Comparison of ENCODE assay signal across 8 cellular contexts in genomic region chr3:98343647-98344507, GRCh38. TPM values are rescaled to one million over a fixed set of nuclear protein-coding genes. Genes with fewer than 3 reads are reported as not detected.
DNase-seq lines count a peak whose midpoint lies in the region; TF ChIP-seq lines count a peak whose summit lies in the region.

No MANE protein-coding gene starts in this region.

- no peaks in the 10 kb centered on the region for H3K4me1 Mint-ChIP-seq in HFFc6 (ENCODE audit: low read depth)
- H3K4me1 Mint-ChIP-seq in activated T-helper 2 cell treated with anti-CD3 and anti-CD28 coated beads, Interferon-gamma antibody, Interleukin-2, Interleukin-4, amounts not matched to agents 10 μg/mL and 5 μg/mL and 100 μg/mL, durations not matched to agents 14 hours and 24 hours and 36 hours (ENCODE audit: low read depth), result peaks cover 6% of the 10 kb centered on the region

- DNase-seq in AG09309 (ENCODE audit: low read depth) (no peak), EL (peak; percentile 50), HFFc6 (peak; percentile 28), NCI-H2081 (lab: John Stamatoyannopoulos, UW) (peak; percentile 46 to 51), kidney glomerular epithelial cell (lab: John Stamatoyannopoulos, UW) (peak; percentile 15), spleen (no peak), ovary (no peak)
- DNase-seq in activated T-helper 2 cell treated with anti-CD3 and anti-CD28 coated beads, Interferon-gamma antibody, Interleukin-2, Interleukin-4, amounts not matched to agents 10 μg/mL and 5 μg/mL and 100 μg/mL, durations not matched to agents 14 hours and 24 hours and 36 hours (ENCODE audit: low spot score), result peak; percentile 20

- H3K36me3 ChIP-seq in spleen (no peaks in the 10 kb centered on the region), ovary (no peaks in the 10 kb centered on the region)

- H3K27ac ChIP-seq in spleen (no peak overlapping the region), ovary (no peak overlapping the region)

- 61 to 69% (median 65%) methylated on average over 13 of the region's 13 CpGs for WGBS in spleen, 5 donors
- 56 to 66% (median 59%) methylated on average over 13 of the region's 13 CpGs for WGBS in ovary, 3 donors

- no peak for TF ChIP-seq EP300 in ovary (IDR thresholded peaks at IDR 0.05)

- no peak overlapping the region; the same call in 1 of the 2 replicates for H3K4me3 Mint-ChIP-seq in HFFc6
- H3K4me3 Mint-ChIP-seq in activated T-helper 2 cell treated with anti-CD3 and anti-CD28 coated beads, Interferon-gamma antibody, Interleukin-2, Interleukin-4, amounts not matched to agents 10 μg/mL and 5 μg/mL and 100 μg/mL, durations not matched to agents 14 hours and 24 hours and 36 hours (ENCODE audit: low read depth), result no peak overlapping the region

- peak; percentile 67 for TF ChIP-seq CTCF in AG09309 (IDR thresholded peaks at IDR 0.05; ENCODE audit: control insufficient read depth, insufficient read depth, low read depth, low read length, missing control alignments)
- TF ChIP-seq CTCF in HFFc6 (IDR thresholded peaks at IDR 0.05), result peak; percentile 82
- peak in 5 of 11 experiments; percentile 10 to 40 (median 34) for TF ChIP-seq CTCF in spleen (IDR thresholded peaks at IDR 0.05 in 8 of 11, conservative IDR thresholded peaks at IDR 0.05 in 3 of 11)
- TF ChIP-seq CTCF in ovary (IDR thresholded peaks at IDR 0.05), result no peak

- H3K36me3 Mint-ChIP-seq in HFFc6 (ENCODE audit: low read depth), result no peaks in the 10 kb centered on the region
- H3K36me3 Mint-ChIP-seq in activated T-helper 2 cell treated with anti-CD3 and anti-CD28 coated beads, Interferon-gamma antibody, Interleukin-2, Interleukin-4, amounts not matched to agents 10 μg/mL and 5 μg/mL and 100 μg/mL, durations not matched to agents 14 hours and 24 hours and 36 hours (ENCODE audit: low read depth), result no peaks in the 10 kb centered on the region

- H3K27me3 ChIP-seq in spleen (replicated peaks in 1 of 7) (no peaks in the 10 kb centered on the region), ovary (no peaks in the 10 kb centered on the region)

- intact Hi-C loops in activated T-helper 2 cell treated with anti-CD3 and anti-CD28 coated beads, Interferon-gamma antibody, Interleukin-2, Interleukin-4, amounts not matched to agents 10 μg/mL and 5 μg/mL and 100 μg/mL, durations not matched to agents 14 hours and 24 hours and 36 hours (cut with micrococcal nuclease), result loop anchor here (5.0 kb wide), 1 partner anchor 228 kb away; no protein-coding TSS in a partner anchor
- intact Hi-C loops in spleen (cut with DNase I; ENCODE audit: low total_unique reads) (no loop called here), ovary (cut with DNase I) (no loop called here)

- H3K4me3 ChIP-seq in AG09309 (ENCODE audit: control insufficient read depth, low read depth, low read length) (no peak overlapping the region), spleen (no peak overlapping the region), ovary (no peak overlapping the region)

- H3K27me3 Mint-ChIP-seq in HFFc6 (ENCODE audit: insufficient read depth), result 0 out of 2 replicates have a peak, but pooled peaks cover 2% of the 10 kb centered on the region
- peaks cover 45% of the 10 kb centered on the region for H3K27me3 Mint-ChIP-seq in activated T-helper 2 cell treated with anti-CD3 and anti-CD28 coated beads, Interferon-gamma antibody, Interleukin-2, Interleukin-4, amounts not matched to agents 10 μg/mL and 5 μg/mL and 100 μg/mL, durations not matched to agents 14 hours and 24 hours and 36 hours (ENCODE audit: low read depth)

- H3K9me3 ChIP-seq in spleen (no peaks in the 10 kb centered on the region), ovary (no peaks in the 10 kb centered on the region)

- TF ChIP-seq POLR2A in spleen (IDR thresholded peaks at IDR 0.05) (no peak), ovary (IDR thresholded peaks at IDR 0.05) (no peak)

- no peaks in the 10 kb centered on the region for H3K4me1 ChIP-seq in spleen
- H3K4me1 ChIP-seq in ovary (ENCODE audit: insufficient read depth), result no peaks in the 10 kb centered on the region

- H3K27ac Mint-ChIP-seq in HFFc6, result no peak overlapping the region
- no peak overlapping the region for H3K27ac Mint-ChIP-seq in activated T-helper 2 cell treated with anti-CD3 and anti-CD28 coated beads, Interferon-gamma antibody, Interleukin-2, Interleukin-4, amounts not matched to agents 10 μg/mL and 5 μg/mL and 100 μg/mL, durations not matched to agents 14 hours and 24 hours and 36 hours

- H3K9me3 Mint-ChIP-seq in HFFc6, result no peaks in the 10 kb centered on the region
- no peaks in the 10 kb centered on the region for H3K9me3 Mint-ChIP-seq in activated T-helper 2 cell treated with anti-CD3 and anti-CD28 coated beads, Interferon-gamma antibody, Interleukin-2, Interleukin-4, amounts not matched to agents 10 μg/mL and 5 μg/mL and 100 μg/mL, durations not matched to agents 14 hours and 24 hours and 36 hours

RNA-seq across cellular contexts. Expression of gene OR5K4, which starts 9.8 kb away (rescaled TPM):
- total RNA-seq in HFFc6 (2021; fragmentation: NEBNext Ultra II Directional; extraction: Animal tissue kit (Norgen Biotek cat#: 25700)), result not detected
- total RNA-seq in activated T-helper 2 cell treated with anti-CD3 and anti-CD28 coated beads, Interferon-gamma antibody, Interleukin-2, Interleukin-4, amounts not matched to agents 10 μg/mL and 5 μg/mL and 100 μg/mL, durations not matched to agents 14 hours and 24 hours and 36 hours, result not detected in 2 replicates
- total RNA-seq in spleen (not detected), ovary (not detected)
- polyA plus RNA-seq in spleen (not detected), ovary (not detected)

RNA-seq across cellular contexts. Expression of gene OR5K3, which starts 46.6 kb away (rescaled TPM):
- total RNA-seq in HFFc6 (2021; fragmentation: NEBNext Ultra II Directional; extraction: Animal tissue kit (Norgen Biotek cat#: 25700)), result not detected
- not detected in 2 replicates for total RNA-seq in activated T-helper 2 cell treated with anti-CD3 and anti-CD28 coated beads, Interferon-gamma antibody, Interleukin-2, Interleukin-4, amounts not matched to agents 10 μg/mL and 5 μg/mL and 100 μg/mL, durations not matched to agents 14 hours and 24 hours and 36 hours
- total RNA-seq in spleen, result not detected
- not detected for polyA plus RNA-seq in spleen
- total RNA-seq in ovary, result not detected
- not detected for polyA plus RNA-seq in ovary

Comparison
In these comparisons a context has a peak if more than half of its experiments do, and no peak if none do; other contexts are left out.
1. DNase-seq: peak in EL (single experiment), HFFc6 (single experiment), NCI-H2081 (2 of 2), activated T-helper 2 cell treated with anti-CD3 and anti-CD28 coated beads, Interferon-gamma antibody, Interleukin-2, Interleukin-4, amounts not matched to agents 10 μg/mL and 5 μg/mL and 100 μg/mL, durations not matched to agents 14 hours and 24 hours and 36 hours (single experiment) and kidney glomerular epithelial cell (single experiment); none in AG09309 (single experiment), spleen (single experiment) and ovary (0 of 5).
2. CTCF ChIP-seq: peak in AG09309 (single experiment) and HFFc6 (single experiment); none in ovary (0 of 3).